17 cellular contexts compared by ENCODE assay signal in the genomic region with DNA sequence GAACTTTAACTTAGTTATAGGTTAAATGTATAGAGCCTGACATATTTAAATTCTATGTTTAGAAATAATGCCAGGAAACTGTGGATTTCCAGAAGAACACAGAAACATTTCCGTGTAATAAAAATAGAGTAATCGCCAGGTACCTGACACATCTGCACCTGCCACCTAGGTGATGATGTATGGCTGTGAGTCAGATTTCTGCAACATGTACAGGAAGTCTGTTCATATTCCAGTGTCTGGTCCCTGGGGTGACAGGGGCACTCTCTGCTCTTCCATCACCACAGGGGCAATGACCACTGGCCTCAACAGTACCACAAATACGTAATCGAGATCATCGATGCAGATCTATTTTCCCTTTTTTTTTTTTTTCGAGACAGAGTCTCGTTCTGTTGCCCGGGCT.
A peak's percentile ranks its signal among the peaks of the same experiment; 100 is the strongest.
DNase-seq lines count a peak whose midpoint lies in the region; ATAC-seq and TF ChIP-seq lines count a peak whose summit lies in the region.
"Had no signal": no experiment of that assay in that cellular context is flagged by ENCODE, and none has a peak within 500 bp of the region (broad histone marks: within the 10 kb centered on the region; RNA-seq: fewer than 3 reads in every experiment).

No MANE protein-coding gene starts in this region.

- H3K4me1 ChIP-seq in mucosa of descending colon (ENCODE audit: low read depth): no peaks in the 10 kb centered on the region

- in situ Hi-C loops in Caki2 (cut with HindIII; ENCODE audit: low pct_unique_long_range_greater_than_20kb, low sequenced_read_pairs): no loop called here

- ATAC-seq in mucosa of descending colon (peak; percentile 97), HG03521 (IDR thresholded peaks at IDR 0.05; ENCODE audit: unreplicated experiment) (no peak)
- ATAC-seq: T-cell had no signal

- intact Hi-C loops in mucosa of descending colon (cut with DNase I, micrococcal nuclease) (no loop called here), head of caudate nucleus (cut with DNase I) (no loop called here)

- no peaks in the 10 kb centered on the region for H3K36me3 ChIP-seq in mucosa of descending colon (ENCODE audit: low read depth)

- no peaks in the 10 kb centered on the region for H3K9me3 ChIP-seq in mucosa of descending colon

- DNase-seq in Caki2 (ENCODE audit: low read depth) (peak; percentile 52), NCI-H510A (lab: John Stamatoyannopoulos, UW) (peak; percentile 6), SW480 (ENCODE audit: low spot score) (peak; percentile 50), mucosa of descending colon (peak in 1 of 3 donors; percentile 20), cerebellum (ENCODE audit: low spot score) (no peak), cerebellar cortex (ENCODE audit: low spot score) (no peak), head of caudate nucleus (no peak)
- DNase-seq: ACHN, AML-193, Calu3, DND-41, H9, NCI-H1436, NCI-H526, T-cell had no signal

- H3K4me3 ChIP-seq in mucosa of descending colon: no peak overlapping the region
- H3K4me3 ChIP-seq: SK-N-MC had no signal

- TF ChIP-seq CTCF in mucosa of descending colon (IDR thresholded peaks at IDR 0.05): no peak

Comparison
In these comparisons a context has a peak if more than half of its experiments do, and no peak if none do; other contexts are left out.
1. DNase-seq: peak in Caki2 (single experiment), NCI-H510A (single experiment) and SW480 (single experiment); none in cerebellum (single experiment), cerebellar cortex (single experiment) and head of caudate nucleus (0 of 42).